9 cellular contexts compared by ENCODE assay signal in genomic region chr10:109866168-109866994, GRCh38. TPM values are rescaled to one million over a fixed set of nuclear protein-coding genes. Genes with fewer than 3 reads are reported as not detected.
DNase-seq lines count a peak whose midpoint lies in the region; ATAC-seq and TF ChIP-seq lines count a peak whose summit lies in the region.
"Had no signal": no experiment of that assay in that cellular context is flagged by ENCODE, and none has a peak within 500 bp of the region (broad histone marks: within the 10 kb centered on the region; RNA-seq: fewer than 3 reads in every experiment).

No MANE protein-coding gene starts in this region.

- peak; percentile 2 for DNase-seq in DMS53 treated with DMSO at 0.1 percent for 48 hours (lab: John Stamatoyannopoulos, UW; ENCODE audit: unreplicated experiment)
- DNase-seq in MM.1S = no peak
- peak; percentile 71 for DNase-seq in endodermal cell
- no peak for DNase-seq in mucosa of descending colon
- DNase-seq in amniotic stem cell (lab: John Stamatoyannopoulos, UW) = no peak
- no peak for DNase-seq in NCI-H1436 (lab: John Stamatoyannopoulos, UW)
- no peak for DNase-seq in foreskin melanocyte
- DNase-seq in GOT3 (lab: John Stamatoyannopoulos, UW) = no peak
- DNase-seq: activated CD4-positive, CD25-positive, alpha-beta regulatory T cell had no signal

- H3K4me1 ChIP-seq in MM.1S (ENCODE audit: low read length) (no peaks in the 10 kb centered on the region), endodermal cell (ENCODE audit: control insufficient read depth, insufficient read depth, low read length) (no peaks in the 10 kb centered on the region), mucosa of descending colon (ENCODE audit: low read depth) (no peaks in the 10 kb centered on the region)

- no peaks in the 10 kb centered on the region for H3F3A ChIP-seq in MM.1S (ENCODE audit: insufficient read depth, low read length)

- peaks cover 4% of the 10 kb centered on the region for H3K9me3 Mint-ChIP-seq in endodermal cell

- WGBS in endodermal cell (ENCODE audit: insufficient coverage in 1 of 2, insufficient read length in 1 of 2), 2 experiments = 87 to 97% methylated on average over 4 to 8 of the region's 8 CpGs

- peaks cover 9% of the 10 kb centered on the region for H3K4me1 Mint-ChIP-seq in endodermal cell

- H3K27ac ChIP-seq in MM.1S (ENCODE audit: low read length) (no peak overlapping the region), endodermal cell (ENCODE audit: low read depth, low read length) (no peak overlapping the region)

- H3K9me2 ChIP-seq in MM.1S (replicated peaks; ENCODE audit: insufficient read depth, low read length) = no peaks in the 10 kb centered on the region

- no peak overlapping the region for H3K4me3 ChIP-seq in MM.1S (ENCODE audit: low read length)
- H3K4me3 ChIP-seq in endodermal cell (ENCODE audit: low read length) = no peak overlapping the region
- no peak overlapping the region for H3K4me3 ChIP-seq in mucosa of descending colon

- ATAC-seq in mucosa of descending colon = peak; percentile 37

- no peaks in the 10 kb centered on the region for H3K9me3 ChIP-seq in MM.1S (replicated peaks; ENCODE audit: insufficient read depth, low read length)
- peaks cover 5% of the 10 kb centered on the region for H3K9me3 ChIP-seq in endodermal cell (ENCODE audit: control insufficient read depth, low read length)
- H3K9me3 ChIP-seq in mucosa of descending colon = peaks cover 2% of the 10 kb centered on the region

- H3K27me3 Mint-ChIP-seq in endodermal cell (ENCODE audit: insufficient read depth) = no peaks in the 10 kb centered on the region

- H3K4me2 ChIP-seq in MM.1S (ENCODE audit: low read depth, low read length) = no peak overlapping the region

- H2AFZ ChIP-seq in MM.1S (ENCODE audit: low read length) = no peak overlapping the region

- intact Hi-C loops in mucosa of descending colon (cut with DNase I, micrococcal nuclease) = no loop called here

- H4K20me1 ChIP-seq in MM.1S (ENCODE audit: insufficient read depth, low read length) = no peaks in the 10 kb centered on the region

- H3K4me3 Mint-ChIP-seq in endodermal cell = no peak overlapping the region

- H3K27me3 ChIP-seq in MM.1S (replicated peaks; ENCODE audit: insufficient read depth, low read length) (no peaks in the 10 kb centered on the region), endodermal cell (ENCODE audit: control insufficient read depth, insufficient read depth, low read length, poor library complexity, severe bottlenecking) (no peaks in the 10 kb centered on the region)

- TF ChIP-seq CTCF in MM.1S (IDR thresholded peaks at IDR 0.05; ENCODE audit: low read length) (peak; percentile 35), endodermal cell (conservative IDR thresholded peaks at IDR 0.05) (peak; percentile 73), mucosa of descending colon (IDR thresholded peaks at IDR 0.05) (no peak)

- no peak overlapping the region for H3K9ac ChIP-seq in MM.1S (ENCODE audit: low read length)
- H3K9ac ChIP-seq in endodermal cell (ENCODE audit: extremely low read depth, low read length, poor library complexity, severe bottlenecking) = no peak overlapping the region

- no peaks in the 10 kb centered on the region for H3K79me2 ChIP-seq in MM.1S (ENCODE audit: low read length)

- peaks cover 37% of the 10 kb centered on the region for H3K36me3 Mint-ChIP-seq in endodermal cell (ENCODE audit: low read depth)

- no peak overlapping the region for H3K27ac Mint-ChIP-seq in endodermal cell

- H3K36me3 ChIP-seq in MM.1S (replicated peaks; ENCODE audit: insufficient read depth, low read length) (no peaks in the 10 kb centered on the region; the same call in 1 of the 2 replicates), endodermal cell (ENCODE audit: control insufficient read depth, insufficient read depth, low read length) (peaks cover 78% of the 10 kb centered on the region), mucosa of descending colon (ENCODE audit: low read depth) (peaks cover 4% of the 10 kb centered on the region)

RNA-seq across cellular contexts. Expression of gene XPNPEP1, which starts 56.9 kb away (rescaled TPM):
- total RNA-seq in endodermal cell (10 to 100 TPM; 39.2 to 50.2 TPM), mucosa of descending colon (10 to 100 TPM; 66.6 to 97.7 (median 87.5) TPM)
- polyA plus RNA-seq in endodermal cell (2013, experiment 1 of 2) = 54.5 TPM
- polyA plus RNA-seq in endodermal cell (2013, experiment 2 of 2) = 51.2 TPM

Comparison
In these comparisons a context has a peak if more than half of its experiments do, and no peak if none do; other contexts are left out.
1. DNase-seq: peak in DMS53 treated with DMSO at 0.1 percent for 48 hours (single experiment) and endodermal cell (single experiment); none in MM.1S (single experiment), mucosa of descending colon (0 of 3), amniotic stem cell (single experiment), NCI-H1436 (single experiment), foreskin melanocyte (single experiment) and GOT3 (single experiment).